ENCODE assay signal across 9 cellular contexts in the genomic region with DNA sequence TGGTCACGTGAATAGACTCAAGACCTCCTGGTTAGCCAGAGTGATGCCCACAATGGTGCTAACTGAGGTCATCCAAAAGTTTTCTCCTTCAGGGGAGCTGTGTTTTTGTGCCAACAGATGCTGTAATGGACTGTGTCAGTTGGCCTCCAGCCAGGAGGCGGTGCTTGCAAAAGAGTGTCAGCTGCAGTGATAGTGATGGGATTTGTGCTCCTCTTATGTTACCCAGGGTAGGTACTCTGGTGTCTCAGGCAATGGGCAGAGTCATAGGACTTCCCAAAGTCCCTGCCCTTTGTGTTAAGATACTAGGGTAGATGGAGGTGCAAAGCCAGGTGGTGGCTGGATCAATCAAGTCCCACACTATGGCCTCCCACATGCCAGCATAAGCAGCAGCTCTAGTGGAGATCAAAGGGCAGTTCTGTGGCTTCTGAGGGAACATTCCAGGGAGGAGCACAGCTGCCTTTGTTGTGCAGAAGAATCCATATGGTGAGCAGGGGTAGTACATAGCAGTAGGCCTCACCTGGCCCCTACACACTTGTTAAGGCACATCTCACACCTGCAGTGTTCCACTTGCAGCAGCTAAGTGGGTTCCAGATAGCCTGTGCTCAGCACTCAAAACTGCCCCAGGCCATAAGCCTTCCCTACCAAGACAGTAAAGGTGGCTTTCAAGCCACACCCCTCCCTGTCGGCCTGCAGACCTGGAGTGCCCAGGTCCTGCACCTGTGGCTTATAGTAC. TPM values are rescaled to one million over a fixed set of nuclear protein-coding genes. Genes with fewer than 3 reads are reported as not detected.
DNase-seq lines count a peak whose midpoint lies in the region; ATAC-seq, FAIRE-seq and TF ChIP-seq lines count a peak whose summit lies in the region.
"Had no signal": no experiment of that assay in that cellular context is flagged by ENCODE, and none has a peak within 500 bp of the region (broad histone marks: within the 10 kb centered on the region; RNA-seq: fewer than 3 reads in every experiment).

No MANE protein-coding gene starts in this region.

- POLR2A ChIA-PET in GM12878 (lab: Charles Lee), result no interaction called here

- TF ChIP-seq EP300 in GM12878 (IDR thresholded peaks at IDR 0.05; ENCODE audit: borderline replicate concordance in 1 of 2, control insufficient read depth in 1 of 2, low read depth in 2 of 2, low read length in 2 of 2), result no peak

- no peak overlapping the region for H2BK120ac ChIP-seq in mesendoderm (ENCODE audit: low read depth, low read length)

- H3K27me3 ChIP-seq in GM23248 (replicated peaks; ENCODE audit: insufficient read depth) (no peaks in the 10 kb centered on the region; the same call in 1 of the 2 replicates), GM12878 (replicated peaks in 1 of 2; ENCODE audit: control insufficient read depth in 2 of 2, insufficient read depth in 2 of 2, low read length in 1 of 2) (no peaks in the 10 kb centered on the region), mesendoderm (ENCODE audit: insufficient read depth, low read length, poor library complexity) (no peaks in the 10 kb centered on the region), WERI-Rb-1 (ENCODE audit: insufficient read depth, low read depth, severe bottlenecking) (no peaks in the 10 kb centered on the region)

- no peaks in the 10 kb centered on the region for H3K9me2 ChIP-seq in GM23248 (ENCODE audit: insufficient read depth)

- no peaks in the 10 kb centered on the region for H3K79me1 ChIP-seq in mesendoderm (ENCODE audit: low read length)

- RAD21 ChIA-PET in GM12878 (lab: Charles Lee; ENCODE audit: unreplicated experiment), result interaction anchor here (0.9 to 1.5 kb wide), 2 partner anchors 11 to 65 kb away, joined by 3 read pairs; no protein-coding TSS in a partner anchor

- H3K9ac ChIP-seq in GM23248 (no peak overlapping the region), GM12878 (ENCODE audit: control insufficient read depth, insufficient read depth, low read length) (no peak overlapping the region), mesendoderm (ENCODE audit: low read length) (no peak overlapping the region)

- H3F3A ChIP-seq in GM23248 (ENCODE audit: insufficient read depth), result no peaks in the 10 kb centered on the region

- no peak overlapping the region for H2BK15ac ChIP-seq in mesendoderm (replicated peaks; ENCODE audit: low read depth)

- no peak overlapping the region for H3K56ac ChIP-seq in mesendoderm (ENCODE audit: low read length)

- H3K4me2 ChIP-seq in GM23248 (ENCODE audit: unreplicated experiment) (no peak overlapping the region), GM12878 (ENCODE audit: control insufficient read depth, insufficient read depth) (no peak overlapping the region), mesendoderm (ENCODE audit: low read length) (no peak overlapping the region)

- no peak overlapping the region for H2AFZ ChIP-seq in GM23248
- no peak overlapping the region for H2AFZ ChIP-seq in GM12878 (ENCODE audit: control insufficient read depth, low read depth, low read length)

- no peak for TF ChIP-seq RAD21 in GM12878 (IDR thresholded peaks at IDR 0.05; ENCODE audit: insufficient read depth, low read depth, low read length)

- H3K18ac ChIP-seq in mesendoderm (ENCODE audit: low read length), result no peak overlapping the region

- no peak overlapping the region for H3K27ac ChIP-seq in GM23248
- H3K27ac ChIP-seq in GM12878 (ENCODE audit: control insufficient read depth, insufficient read depth), result no peak overlapping the region
- no peak overlapping the region for H3K27ac ChIP-seq in mesendoderm (ENCODE audit: low read depth, low read length)
- no peak overlapping the region for H3K27ac ChIP-seq in WERI-Rb-1

- H3K4me1 ChIP-seq in GM23248 (ENCODE audit: insufficient read depth), result no peaks in the 10 kb centered on the region
- no peaks in the 10 kb centered on the region for H3K4me1 ChIP-seq in GM12878 (ENCODE audit: control insufficient read depth, insufficient read depth, low read length)
- H3K4me1 ChIP-seq in mesendoderm (ENCODE audit: control insufficient read depth, low read depth, low read length), result no peaks in the 10 kb centered on the region

- WGBS in GM23248 (ENCODE audit: low coverage in 1 of 2, low lambda C conversion rate in 2 of 2, missing lambda C conversion rate in 2 of 2), 2 experiments, result 72 to 75% methylated on average over 3 of the region's 3 CpGs
- 65% methylated on average over 3 of the region's 3 CpGs for WGBS in GM12878 (ENCODE audit: insufficient coverage, insufficient replicate concordance, low lambda C conversion rate, missing lambda C conversion rate)
- WGBS in mesendoderm (ENCODE audit: extremely low coverage, insufficient coverage, low lambda C conversion rate), result no CpG with 5 or more reads among the region's 3 CpGs

- no peak for TF ChIP-seq CTCF in GM12878 (IDR thresholded peaks at IDR 0.05 in 2 of 3, conservative IDR thresholded peaks at IDR 0.05 in 1 of 3; ENCODE audit: control insufficient read depth in 2 of 3, extremely low read depth in 1 of 3, insufficient read depth in 1 of 3, low read depth in 3 of 3, low read length in 3 of 3)
- TF ChIP-seq CTCF in WERI-Rb-1 (IDR thresholded peaks at IDR 0.05; ENCODE audit: low read depth, low read length), result no peak

- intact Hi-C loops in GM12878 (cut with micrococcal nuclease; ENCODE audit: unreplicated experiment), result no loop called here

- no peak overlapping the region for H3K4ac ChIP-seq in mesendoderm (ENCODE audit: low read depth, low read length)

- SMC1A ChIA-PET in GM12878 (lab: Charles Lee; ENCODE audit: uncharacterized antibody, unreplicated experiment), result interaction anchor here (0.6 to 1.3 kb wide), 3 partner anchors 10 to 31 kb away, joined by 3 read pairs; partner anchors contain the start of genes FANCF and GAS2

- H3K4me3 ChIP-seq in GM23248 (no peak overlapping the region), GM12878 (no peak overlapping the region), mesendoderm (ENCODE audit: low read length) (no peak overlapping the region), WERI-Rb-1 (ENCODE audit: low read depth, low read length) (no peak overlapping the region)

- no peak overlapping the region for H4K5ac ChIP-seq in mesendoderm (ENCODE audit: low read length)

- ATAC-seq in GM12878 (peak; percentile 24), GM18498 (IDR thresholded peaks at IDR 0.05; ENCODE audit: unreplicated experiment) (no peak), GM19324 (IDR thresholded peaks at IDR 0.05; ENCODE audit: low FRiP score, unreplicated experiment) (no peak)

- H3K36me3 ChIP-seq in GM23248 (ENCODE audit: low read depth) (no peaks in the 10 kb centered on the region), GM12878 (ENCODE audit: control insufficient read depth in 2 of 2, insufficient read depth in 2 of 2, low read length in 1 of 2) (no peaks in the 10 kb centered on the region), mesendoderm (ENCODE audit: control insufficient read depth, insufficient read depth, low read length) (no peaks in the 10 kb centered on the region), WERI-Rb-1 (no peaks in the 10 kb centered on the region)

- H3K79me2 ChIP-seq in GM23248 (ENCODE audit: insufficient read depth), result no peaks in the 10 kb centered on the region
- H3K79me2 ChIP-seq in GM12878 (ENCODE audit: control insufficient read depth, insufficient read depth, low read length), result no peaks in the 10 kb centered on the region
- no peaks in the 10 kb centered on the region for H3K79me2 ChIP-seq in mesendoderm (ENCODE audit: control insufficient read depth, insufficient read depth, low read length)

- H4K8ac ChIP-seq in mesendoderm (ENCODE audit: low read depth, low read length), result no peak overlapping the region

- DNase-seq in GM23248 (peak; percentile 25), NCI-H2029 (lab: John Stamatoyannopoulos, UW) (peak; percentile 20), GM12878 (ENCODE audit: low read depth, low spot score) (no peak), mesendoderm (peak; percentile 36), SIG-M5 treated with dmso at 0.1 percent for 504 hours (lab: John Stamatoyannopoulos, UW; ENCODE audit: unreplicated experiment) (no peak), WERI-Rb-1 (no peak)

- no peak for TF ChIP-seq POLR2A in GM12878 (IDR thresholded peaks at IDR 0.05; ENCODE audit: low read depth, low read length)

- CTCF ChIA-PET in GM12878 (lab: Yijun Ruan, JAX), result interaction anchor here (0.8 to 2.3 kb wide), 5 partner anchors 10 to 195 kb away, joined by 3 to 8 read pairs (median 4); partner anchors contain the start of gene SVIP

- no peak for FAIRE-seq in GM12878 (lab: Jason Lieb, UNC)
- FAIRE-seq: keratinocyte had no signal

- BruUV-seq in GM12878 (replicated peaks; lab: Mats Ljungman, UMichigan), result no TSS peak

- H3K23ac ChIP-seq in mesendoderm (ENCODE audit: low read length), result no peak overlapping the region

- no peaks in the 10 kb centered on the region for H4K20me1 ChIP-seq in GM23248 (ENCODE audit: insufficient read depth)
- no peaks in the 10 kb centered on the region for H4K20me1 ChIP-seq in GM12878 (ENCODE audit: control insufficient read depth, insufficient read depth)

- no peak overlapping the region for H2BK5ac ChIP-seq in mesendoderm (ENCODE audit: low read length)

- H3K9me3 ChIP-seq in GM23248 (ENCODE audit: low read depth) (no peaks in the 10 kb centered on the region), GM12878 (replicated peaks; ENCODE audit: control insufficient read depth, insufficient read depth, low read length) (no peaks in the 10 kb centered on the region), WERI-Rb-1 (ENCODE audit: severe bottlenecking) (no peaks in the 10 kb centered on the region)

- no peak overlapping the region for H2AK5ac ChIP-seq in mesendoderm (ENCODE audit: low read length)

- in situ Hi-C loops in GM23248 (cut with MboI) (no loop called here), GM12878 (cut with MboI) (no loop called here)

RNA-seq across cellular contexts. Expression of gene FANCF, which starts 9.4 kb away (rescaled TPM):
- total RNA-seq in GM23248 (2014; rRNA removed; shearing (Covaris generic)), result 7.5 and 13.4 TPM in 2 replicates
- polyA plus RNA-seq in GM23248 (2016; fragmentation: Nextera tagmentation; extraction: Ambion mirVana), result 7.3 TPM in 2 replicates
- 11.5 and 13.5 TPM in 2 replicates for total RNA-seq in GM12878 (2013; cell fraction: nucleolus; rRNA removed)
- 18.4 and 18.8 TPM in 2 replicates for total RNA-seq in GM12878 (2014; rRNA removed)
- 10.0 and 11.6 TPM in 2 replicates for total RNA-seq in GM12878 (2014; rRNA removed; fragmentation: Illumina TruSeq; extraction: Trizol)
- 13.8 and 14.5 TPM in 2 replicates for total RNA-seq in GM12878 (2021)
- 3.0 TPM for polyA plus RNA-seq in GM12878 (2011; ENCODE audit: low read depth)
- polyA plus RNA-seq in GM12878 (2011; rRNA removed), result 10.1 and 12.0 TPM in 2 replicates
- polyA plus RNA-seq in GM12878 (2011; cell fraction: cytosol; rRNA removed), result 7.9 and 8.8 TPM in 2 replicates
- polyA plus RNA-seq in GM12878 (2011; cell fraction: nucleus; rRNA removed), result 5.8 and 6.7 TPM in 2 replicates
- polyA plus RNA-seq in GM12878 (2012), result 5.9 and 7.6 TPM in 2 replicates
- polyA plus RNA-seq in GM12878 (2014; fragmentation: Illumina TruSeq; extraction: Trizol), result 10.1 and 13.5 TPM in 2 replicates
- 1 to 10 TPM; 1.6 to 3.4 TPM for polyA plus RNA-seq in GM12878 (2014; fragmentation: Nextera tagmentation; extraction: Ambion mirVana)
- polyA plus RNA-seq in GM12878 (2014; rRNA removed), result 12.3 and 12.9 TPM in 2 replicates
- polyA plus RNA-seq in GM12878 (2016; fragmentation: Nextera tagmentation; extraction: Ambion mirVana), result 10 to 100 TPM; 18.2 to 19.9 TPM
- polyA minus RNA-seq in GM12878 (2011; rRNA and poly(A)+ RNA removed), result 5.2 and 8.3 TPM in 2 replicates
- polyA minus RNA-seq in GM12878 (2011; cell fraction: cytosol; rRNA and poly(A)+ RNA removed), result 6.1 and 8.6 TPM in 2 replicates
- 10.0 and 14.9 TPM in 2 replicates for polyA minus RNA-seq in GM12878 (2011; cell fraction: nucleus; rRNA and poly(A)+ RNA removed)
- 17.5 TPM for polyA plus RNA-seq in mesendoderm (2013, experiment 1 of 2)
- polyA plus RNA-seq in mesendoderm (2013, experiment 2 of 2), result 17.6 TPM

RNA-seq across cellular contexts. Expression of gene GAS2, which starts 31.3 kb away (rescaled TPM):
- total RNA-seq in GM23248 (2014; rRNA removed; shearing (Covaris generic)), result 0.51 and 1.2 TPM in 2 replicates
- polyA plus RNA-seq in GM23248 (2016; fragmentation: Nextera tagmentation; extraction: Ambion mirVana) (0.27 and 0.63 TPM in 2 replicates), GM12878 (2011; rRNA removed) (81.4 and 124 TPM in 2 replicates), GM12878 (2014; fragmentation: Illumina TruSeq; extraction: Trizol) (18.5 TPM in 2 replicates), GM12878 (2014; fragmentation: Nextera tagmentation; extraction: Ambion mirVana) (10 to 100 TPM; 19.9 to 28.9 TPM), GM12878 (2014; rRNA removed) (12.2 and 16.4 TPM in 2 replicates), GM12878 (2016; fragmentation: Nextera tagmentation; extraction: Ambion mirVana) (10 to 100 TPM; 36.4 to 38.4 TPM)
- 96.9 and 104 TPM in 2 replicates for total RNA-seq in GM12878 (2013; cell fraction: nucleolus; rRNA removed)
- total RNA-seq in GM12878 (2014; rRNA removed) (19.0 and 24.5 TPM in 2 replicates), GM12878 (2014; rRNA removed; fragmentation: Illumina TruSeq; extraction: Trizol) (22.2 and 23.4 TPM in 2 replicates), GM12878 (2021) (23.8 and 29.2 TPM in 2 replicates)
- polyA plus RNA-seq in GM12878 (2011; ENCODE audit: low read depth), result 9.2 TPM
- 40.0 and 43.6 TPM in 2 replicates for polyA plus RNA-seq in GM12878 (2011; cell fraction: cytosol; rRNA removed)
- 62.4 and 81.1 TPM in 2 replicates for polyA plus RNA-seq in GM12878 (2011; cell fraction: nucleus; rRNA removed)
- polyA plus RNA-seq in GM12878 (2012), result 7.4 and 9.0 TPM in 2 replicates
- polyA minus RNA-seq in GM12878 (2011; rRNA and poly(A)+ RNA removed), result 135 and 140 TPM in 2 replicates
- polyA minus RNA-seq in GM12878 (2011; cell fraction: cytosol; rRNA and poly(A)+ RNA removed), result 41.3 and 44.3 TPM in 2 replicates
- 154 and 202 TPM in 2 replicates for polyA minus RNA-seq in GM12878 (2011; cell fraction: nucleus; rRNA and poly(A)+ RNA removed)
- polyA plus RNA-seq in mesendoderm (2013, experiment 1 of 2), result 2.1 TPM
- 2.3 TPM for polyA plus RNA-seq in mesendoderm (2013, experiment 2 of 2)

Comparison
In these comparisons a context has a peak if more than half of its experiments do, and no peak if none do; other contexts are left out.
1. DNase-seq: peak in GM23248 (single experiment), NCI-H2029 (single experiment) and mesendoderm (single experiment); none in GM12878 (single experiment), SIG-M5 treated with dmso at 0.1 percent for 504 hours (single experiment) and WERI-Rb-1 (single experiment).